ENCODE assay signal across 1 cellular context in the genomic region with DNA sequence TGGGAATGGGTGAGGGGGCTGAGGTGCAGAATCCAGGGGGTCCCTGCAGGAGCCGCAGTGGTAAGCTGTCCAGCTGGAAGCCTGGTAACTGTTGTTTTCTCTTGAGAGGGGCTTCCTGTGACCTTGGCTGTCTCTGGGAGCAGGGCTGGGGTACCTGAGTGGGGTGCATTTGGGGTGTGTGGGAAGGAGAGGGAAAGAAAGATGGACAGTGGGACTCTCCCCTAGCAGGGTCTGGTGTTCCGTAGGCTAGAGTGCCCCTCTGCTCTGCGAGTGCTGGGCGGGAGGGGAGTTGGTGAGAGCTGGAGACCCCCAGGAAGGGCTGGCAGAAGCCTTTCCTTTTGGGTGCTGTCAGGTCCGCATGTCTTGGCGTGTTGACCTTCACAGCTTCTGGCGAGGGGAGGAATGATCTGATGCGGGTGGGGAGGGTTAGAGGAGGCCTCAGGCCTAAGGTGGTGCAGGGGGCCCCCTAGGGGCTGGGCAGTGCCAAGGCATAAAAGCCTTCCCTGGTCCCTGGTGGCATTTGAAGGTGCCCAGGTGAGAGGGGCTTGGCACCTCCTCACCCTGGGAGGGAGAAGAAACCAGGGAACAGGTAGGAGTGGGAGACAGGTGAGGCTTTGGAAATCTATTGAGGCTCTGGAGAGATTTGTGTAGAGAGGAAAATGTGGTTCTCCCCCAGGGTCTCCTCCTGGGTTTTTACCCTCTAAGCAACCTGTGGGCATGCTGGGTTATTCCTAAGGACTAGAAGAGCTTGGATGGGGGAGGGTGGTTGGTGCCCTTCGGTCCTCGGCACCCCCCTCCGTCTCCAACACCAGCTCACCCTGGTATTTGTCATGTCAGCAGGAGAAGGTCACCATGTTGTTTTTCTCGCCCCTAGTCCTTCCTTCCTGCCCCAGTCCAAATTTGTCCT.
A peak's percentile ranks its signal among the peaks of the same experiment; 100 is the strongest.
TF ChIP-seq lines count a peak whose summit lies in the region.

No MANE protein-coding gene starts in this region.

TF ChIP-seq in HepG2, 621 proteins besides CTCF, POLR2A, EP300 and RAD21 (continued from another document and continues in another):
- no peak for TF ChIP-seq ZSCAN12 (CRISPR knock-in tag; IDR thresholded peaks at IDR 0.05)
- peak; percentile 46; the same call in 1 of the 2 replicates for TF ChIP-seq ZNF232 (CRISPR knock-in tag; IDR thresholded peaks at IDR 0.05; ENCODE audit: borderline replicate concordance)
- TF ChIP-seq GPN1 (CRISPR knock-in tag; IDR thresholded peaks at IDR 0.05; ENCODE audit: borderline replicate concordance): no peak
- TF ChIP-seq, protein P1, sequence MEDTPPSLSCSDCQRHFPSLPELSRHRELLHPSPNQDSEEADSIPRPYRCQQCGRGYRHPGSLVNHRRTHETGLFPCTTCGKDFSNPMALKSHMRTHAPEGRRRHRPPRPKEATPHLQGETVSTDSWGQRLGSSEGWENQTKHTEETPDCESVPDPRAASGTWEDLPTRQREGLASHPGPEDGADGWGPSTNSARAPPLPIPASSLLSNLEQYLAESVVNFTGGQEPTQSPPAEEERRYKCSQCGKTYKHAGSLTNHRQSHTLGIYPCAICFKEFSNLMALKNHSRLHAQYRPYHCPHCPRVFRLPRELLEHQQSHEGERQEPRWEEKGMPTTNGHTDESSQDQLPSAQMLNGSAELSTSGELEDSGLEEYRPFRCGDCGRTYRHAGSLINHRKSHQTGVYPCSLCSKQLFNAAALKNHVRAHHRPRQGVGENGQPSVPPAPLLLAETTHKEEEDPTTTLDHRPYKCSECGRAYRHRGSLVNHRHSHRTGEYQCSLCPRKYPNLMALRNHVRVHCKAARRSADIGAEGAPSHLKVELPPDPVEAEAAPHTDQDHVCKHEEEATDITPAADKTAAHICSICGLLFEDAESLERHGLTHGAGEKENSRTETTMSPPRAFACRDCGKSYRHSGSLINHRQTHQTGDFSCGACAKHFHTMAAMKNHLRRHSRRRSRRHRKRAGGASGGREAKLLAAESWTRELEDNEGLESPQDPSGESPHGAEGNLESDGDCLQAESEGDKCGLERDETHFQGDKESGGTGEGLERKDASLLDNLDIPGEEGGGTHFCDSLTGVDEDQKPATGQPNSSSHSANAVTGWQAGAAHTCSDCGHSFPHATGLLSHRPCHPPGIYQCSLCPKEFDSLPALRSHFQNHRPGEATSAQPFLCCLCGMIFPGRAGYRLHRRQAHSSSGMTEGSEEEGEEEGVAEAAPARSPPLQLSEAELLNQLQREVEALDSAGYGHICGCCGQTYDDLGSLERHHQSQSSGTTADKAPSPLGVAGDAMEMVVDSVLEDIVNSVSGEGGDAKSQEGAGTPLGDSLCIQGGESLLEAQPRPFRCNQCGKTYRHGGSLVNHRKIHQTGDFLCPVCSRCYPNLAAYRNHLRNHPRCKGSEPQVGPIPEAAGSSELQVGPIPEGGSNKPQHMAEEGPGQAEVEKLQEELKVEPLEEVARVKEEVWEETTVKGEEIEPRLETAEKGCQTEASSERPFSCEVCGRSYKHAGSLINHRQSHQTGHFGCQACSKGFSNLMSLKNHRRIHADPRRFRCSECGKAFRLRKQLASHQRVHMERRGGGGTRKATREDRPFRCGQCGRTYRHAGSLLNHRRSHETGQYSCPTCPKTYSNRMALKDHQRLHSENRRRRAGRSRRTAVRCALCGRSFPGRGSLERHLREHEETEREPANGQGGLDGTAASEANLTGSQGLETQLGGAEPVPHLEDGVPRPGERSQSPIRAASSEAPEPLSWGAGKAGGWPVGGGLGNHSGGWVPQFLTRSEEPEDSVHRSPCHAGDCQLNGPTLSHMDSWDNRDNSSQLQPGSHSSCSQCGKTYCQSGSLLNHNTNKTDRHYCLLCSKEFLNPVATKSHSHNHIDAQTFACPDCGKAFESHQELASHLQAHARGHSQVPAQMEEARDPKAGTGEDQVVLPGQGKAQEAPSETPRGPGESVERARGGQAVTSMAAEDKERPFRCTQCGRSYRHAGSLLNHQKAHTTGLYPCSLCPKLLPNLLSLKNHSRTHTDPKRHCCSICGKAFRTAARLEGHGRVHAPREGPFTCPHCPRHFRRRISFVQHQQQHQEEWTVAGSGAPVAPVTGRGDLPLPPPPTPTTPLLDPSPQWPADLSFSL (CRISPR knock-in tag; IDR thresholded peaks at IDR 0.05): no peak
- TF ChIP-seq GATAD1 (CRISPR knock-in tag; IDR thresholded peaks at IDR 0.05): peak; percentile 36; the same call in 1 of the 2 replicates
- no peak for TF ChIP-seq ZFP1 (CRISPR knock-in tag; IDR thresholded peaks at IDR 0.05)
- TF ChIP-seq ZBTB7B (CRISPR knock-in tag; IDR thresholded peaks at IDR 0.05): peak; percentile 74; the same call in 1 of the 2 replicates
- no peak for TF ChIP-seq NCOR1 (IDR thresholded peaks at IDR 0.05; ENCODE audit: borderline replicate concordance, low read length)
- 0 out of 2 replicates have a peak, but pooled peaks have one; percentile 13 for TF ChIP-seq ZNF768 (CRISPR knock-in tag; IDR thresholded peaks at IDR 0.05)
- TF ChIP-seq ZNF614 (CRISPR knock-in tag; IDR thresholded peaks at IDR 0.05; ENCODE audit: borderline replicate concordance): no peak; the same call in 1 of the 2 replicates
- peak; percentile 70 for TF ChIP-seq STAG1 (CRISPR knock-in tag; IDR thresholded peaks at IDR 0.05)
- TF ChIP-seq MXD4 (CRISPR knock-in tag; IDR thresholded peaks at IDR 0.05): no peak
- TF ChIP-seq ZNF44 (CRISPR knock-in tag; IDR thresholded peaks at IDR 0.05): 0 out of 2 replicates have a peak, but pooled peaks have one; percentile 32
- peak; percentile 84 for TF ChIP-seq ZNF446 (CRISPR knock-in tag; IDR thresholded peaks at IDR 0.05)
- TF ChIP-seq, protein P2, sequence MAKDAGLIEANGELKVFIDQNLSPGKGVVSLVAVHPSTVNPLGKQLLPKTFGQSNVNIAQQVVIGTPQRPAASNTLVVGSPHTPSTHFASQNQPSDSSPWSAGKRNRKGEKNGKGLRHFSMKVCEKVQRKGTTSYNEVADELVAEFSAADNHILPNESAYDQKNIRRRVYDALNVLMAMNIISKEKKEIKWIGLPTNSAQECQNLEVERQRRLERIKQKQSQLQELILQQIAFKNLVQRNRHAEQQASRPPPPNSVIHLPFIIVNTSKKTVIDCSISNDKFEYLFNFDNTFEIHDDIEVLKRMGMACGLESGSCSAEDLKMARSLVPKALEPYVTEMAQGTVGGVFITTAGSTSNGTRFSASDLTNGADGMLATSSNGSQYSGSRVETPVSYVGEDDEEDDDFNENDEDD (CRISPR knock-in tag; IDR thresholded peaks at IDR 0.05; ENCODE audit: borderline replicate concordance): peak; percentile 70
- peak; percentile 65; the same call in 1 of the 2 replicates for TF ChIP-seq MAFF (IDR thresholded peaks at IDR 0.05; ENCODE audit: low read depth, low read length)
- no peak for TF ChIP-seq ZNF720 (CRISPR knock-in tag; IDR thresholded peaks at IDR 0.05)
- TF ChIP-seq, protein P3, sequence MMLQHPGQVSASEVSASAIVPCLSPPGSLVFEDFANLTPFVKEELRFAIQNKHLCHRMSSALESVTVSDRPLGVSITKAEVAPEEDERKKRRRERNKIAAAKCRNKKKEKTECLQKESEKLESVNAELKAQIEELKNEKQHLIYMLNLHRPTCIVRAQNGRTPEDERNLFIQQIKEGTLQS (CRISPR knock-in tag; IDR thresholded peaks at IDR 0.05): 0 out of 2 replicates have a peak, but pooled peaks have one; percentile 19
- TF ChIP-seq TBX2 (CRISPR knock-in tag; IDR thresholded peaks at IDR 0.05; ENCODE audit: borderline replicate concordance): no peak
- no peak for TF ChIP-seq SATB2 (CRISPR knock-in tag; IDR thresholded peaks at IDR 0.05)
- TF ChIP-seq, protein P4, sequence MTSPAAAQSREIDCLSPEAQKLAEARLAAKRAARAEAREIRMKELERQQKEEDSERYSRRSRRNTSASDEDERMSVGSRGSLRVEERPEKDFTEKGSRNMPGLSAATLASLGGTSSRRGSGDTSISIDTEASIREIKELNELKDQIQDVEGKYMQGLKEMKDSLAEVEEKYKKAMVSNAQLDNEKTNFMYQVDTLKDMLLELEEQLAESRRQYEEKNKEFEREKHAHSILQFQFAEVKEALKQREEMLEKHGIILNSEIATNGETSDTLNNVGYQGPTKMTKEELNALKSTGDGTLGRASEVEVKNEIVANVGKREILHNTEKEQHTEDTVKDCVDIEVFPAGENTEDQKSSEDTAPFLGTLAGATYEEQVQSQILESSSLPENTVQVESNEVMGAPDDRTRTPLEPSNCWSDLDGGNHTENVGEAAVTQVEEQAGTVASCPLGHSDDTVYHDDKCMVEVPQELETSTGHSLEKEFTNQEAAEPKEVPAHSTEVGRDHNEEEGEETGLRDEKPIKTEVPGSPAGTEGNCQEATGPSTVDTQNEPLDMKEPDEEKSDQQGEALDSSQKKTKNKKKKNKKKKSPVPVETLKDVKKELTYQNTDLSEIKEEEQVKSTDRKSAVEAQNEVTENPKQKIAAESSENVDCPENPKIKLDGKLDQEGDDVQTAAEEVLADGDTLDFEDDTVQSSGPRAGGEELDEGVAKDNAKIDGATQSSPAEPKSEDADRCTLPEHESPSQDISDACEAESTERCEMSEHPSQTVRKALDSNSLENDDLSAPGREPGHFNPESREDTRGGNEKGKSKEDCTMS (CRISPR knock-in tag; conservative IDR thresholded peaks at IDR 0.05): no peak
- TF ChIP-seq, protein P5, sequence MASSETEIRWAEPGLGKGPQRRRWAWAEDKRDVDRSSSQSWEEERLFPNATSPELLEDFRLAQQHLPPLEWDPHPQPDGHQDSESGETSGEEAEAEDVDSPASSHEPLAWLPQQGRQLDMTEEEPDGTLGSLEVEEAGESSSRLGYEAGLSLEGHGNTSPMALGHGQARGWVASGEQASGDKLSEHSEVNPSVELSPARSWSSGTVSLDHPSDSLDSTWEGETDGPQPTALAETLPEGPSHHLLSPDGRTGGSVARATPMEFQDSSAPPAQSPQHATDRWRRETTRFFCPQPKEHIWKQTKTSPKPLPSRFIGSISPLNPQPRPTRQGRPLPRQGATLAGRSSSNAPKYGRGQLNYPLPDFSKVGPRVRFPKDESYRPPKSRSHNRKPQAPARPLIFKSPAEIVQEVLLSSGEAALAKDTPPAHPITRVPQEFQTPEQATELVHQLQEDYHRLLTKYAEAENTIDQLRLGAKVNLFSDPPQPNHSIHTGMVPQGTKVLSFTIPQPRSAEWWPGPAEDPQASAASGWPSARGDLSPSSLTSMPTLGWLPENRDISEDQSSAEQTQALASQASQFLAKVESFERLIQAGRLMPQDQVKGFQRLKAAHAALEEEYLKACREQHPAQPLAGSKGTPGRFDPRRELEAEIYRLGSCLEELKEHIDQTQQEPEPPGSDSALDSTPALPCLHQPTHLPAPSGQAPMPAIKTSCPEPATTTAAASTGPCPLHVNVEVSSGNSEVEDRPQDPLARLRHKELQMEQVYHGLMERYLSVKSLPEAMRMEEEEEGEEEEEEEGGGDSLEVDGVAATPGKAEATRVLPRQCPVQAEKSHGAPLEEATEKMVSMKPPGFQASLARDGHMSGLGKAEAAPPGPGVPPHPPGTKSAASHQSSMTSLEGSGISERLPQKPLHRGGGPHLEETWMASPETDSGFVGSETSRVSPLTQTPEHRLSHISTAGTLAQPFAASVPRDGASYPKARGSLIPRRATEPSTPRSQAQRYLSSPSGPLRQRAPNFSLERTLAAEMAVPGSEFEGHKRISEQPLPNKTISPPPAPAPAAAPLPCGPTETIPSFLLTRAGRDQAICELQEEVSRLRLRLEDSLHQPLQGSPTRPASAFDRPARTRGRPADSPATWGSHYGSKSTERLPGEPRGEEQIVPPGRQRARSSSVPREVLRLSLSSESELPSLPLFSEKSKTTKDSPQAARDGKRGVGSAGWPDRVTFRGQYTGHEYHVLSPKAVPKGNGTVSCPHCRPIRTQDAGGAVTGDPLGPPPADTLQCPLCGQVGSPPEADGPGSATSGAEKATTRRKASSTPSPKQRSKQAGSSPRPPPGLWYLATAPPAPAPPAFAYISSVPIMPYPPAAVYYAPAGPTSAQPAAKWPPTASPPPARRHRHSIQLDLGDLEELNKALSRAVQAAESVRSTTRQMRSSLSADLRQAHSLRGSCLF (CRISPR knock-in tag; IDR thresholded peaks at IDR 0.05; ENCODE audit: borderline replicate concordance): no peak
- no peak for TF ChIP-seq ZNF703 (CRISPR knock-in tag; IDR thresholded peaks at IDR 0.05; ENCODE audit: borderline replicate concordance)
- no peak for TF ChIP-seq AGO1 (IDR thresholded peaks at IDR 0.05; ENCODE audit: low read depth, low read length, poor library complexity, severe bottlenecking)
- TF ChIP-seq HDAC2 (CRISPR knock-in tag; IDR thresholded peaks at IDR 0.05): peak; percentile 48; the same call in 1 of the 2 replicates
- peak; percentile 27; the same call in 1 of the 2 replicates for TF ChIP-seq BCL6 (CRISPR knock-in tag; IDR thresholded peaks at IDR 0.05)
- peak; percentile 70; the same call in 1 of the 2 replicates for TF ChIP-seq ZNF605 (CRISPR knock-in tag; IDR thresholded peaks at IDR 0.05)
- TF ChIP-seq, protein P6, sequence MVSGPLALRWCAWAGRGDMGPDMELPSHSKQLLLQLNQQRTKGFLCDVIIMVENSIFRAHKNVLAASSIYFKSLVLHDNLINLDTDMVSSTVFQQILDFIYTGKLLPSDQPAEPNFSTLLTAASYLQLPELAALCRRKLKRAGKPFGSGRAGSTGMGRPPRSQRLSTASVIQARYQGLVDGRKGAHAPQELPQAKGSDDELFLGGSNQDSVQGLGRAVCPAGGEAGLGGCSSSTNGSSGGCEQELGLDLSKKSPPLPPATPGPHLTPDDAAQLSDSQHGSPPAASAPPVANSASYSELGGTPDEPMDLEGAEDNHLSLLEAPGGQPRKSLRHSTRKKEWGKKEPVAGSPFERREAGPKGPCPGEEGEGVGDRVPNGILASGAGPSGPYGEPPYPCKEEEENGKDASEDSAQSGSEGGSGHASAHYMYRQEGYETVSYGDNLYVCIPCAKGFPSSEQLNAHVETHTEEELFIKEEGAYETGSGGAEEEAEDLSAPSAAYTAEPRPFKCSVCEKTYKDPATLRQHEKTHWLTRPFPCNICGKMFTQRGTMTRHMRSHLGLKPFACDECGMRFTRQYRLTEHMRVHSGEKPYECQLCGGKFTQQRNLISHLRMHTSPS (CRISPR knock-in tag; IDR thresholded peaks at IDR 0.05; ENCODE audit: low read depth): peak; percentile 83
- no peak for TF ChIP-seq NRL (CRISPR knock-in tag; IDR thresholded peaks at IDR 0.05; ENCODE audit: borderline replicate concordance)
- TF ChIP-seq, protein P7, sequence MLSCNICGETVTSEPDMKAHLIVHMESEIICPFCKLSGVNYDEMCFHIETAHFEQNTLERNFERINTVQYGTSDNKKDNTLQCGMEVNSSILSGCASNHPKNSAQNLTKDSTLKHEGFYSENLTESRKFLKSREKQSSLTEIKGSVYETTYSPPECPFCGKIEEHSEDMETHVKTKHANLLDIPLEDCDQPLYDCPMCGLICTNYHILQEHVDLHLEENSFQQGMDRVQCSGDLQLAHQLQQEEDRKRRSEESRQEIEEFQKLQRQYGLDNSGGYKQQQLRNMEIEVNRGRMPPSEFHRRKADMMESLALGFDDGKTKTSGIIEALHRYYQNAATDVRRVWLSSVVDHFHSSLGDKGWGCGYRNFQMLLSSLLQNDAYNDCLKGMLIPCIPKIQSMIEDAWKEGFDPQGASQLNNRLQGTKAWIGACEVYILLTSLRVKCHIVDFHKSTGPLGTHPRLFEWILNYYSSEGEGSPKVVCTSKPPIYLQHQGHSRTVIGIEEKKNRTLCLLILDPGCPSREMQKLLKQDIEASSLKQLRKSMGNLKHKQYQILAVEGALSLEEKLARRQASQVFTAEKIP (CRISPR knock-in tag; IDR thresholded peaks at IDR 0.05; ENCODE audit: borderline replicate concordance): no peak
- TF ChIP-seq, protein P8, sequence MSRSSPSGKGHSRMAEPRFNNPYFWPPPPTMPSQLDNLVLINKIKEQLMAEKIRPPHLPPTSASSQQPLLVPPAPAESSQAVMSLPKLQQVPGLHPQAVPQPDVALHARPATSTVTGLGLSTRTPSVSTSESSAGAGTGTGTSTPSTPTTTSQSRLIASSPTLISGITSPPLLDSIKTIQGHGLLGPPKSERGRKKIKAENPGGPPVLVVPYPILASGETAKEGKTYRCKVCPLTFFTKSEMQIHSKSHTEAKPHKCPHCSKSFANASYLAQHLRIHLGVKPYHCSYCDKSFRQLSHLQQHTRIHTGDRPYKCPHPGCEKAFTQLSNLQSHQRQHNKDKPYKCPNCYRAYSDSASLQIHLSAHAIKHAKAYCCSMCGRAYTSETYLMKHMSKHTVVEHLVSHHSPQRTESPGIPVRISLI (CRISPR knock-in tag; IDR thresholded peaks at IDR 0.05; ENCODE audit: borderline replicate concordance): no peak
